8 cellular contexts compared by ENCODE assay signal in the genomic region with DNA sequence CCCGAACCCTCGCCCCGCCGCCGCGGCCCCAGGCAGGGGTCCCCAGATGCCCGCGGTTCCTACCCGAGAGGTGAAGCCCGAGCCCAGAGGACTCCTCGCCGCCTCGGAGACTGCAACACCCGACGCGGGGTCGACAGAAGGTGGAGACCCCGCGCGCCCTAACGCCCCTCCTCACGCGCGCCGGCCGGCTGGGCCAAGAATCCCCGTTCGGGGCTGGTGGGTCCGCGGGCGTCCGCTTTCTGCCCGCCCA. TPM values are rescaled to one million over a fixed set of nuclear protein-coding genes. Genes with fewer than 3 reads are reported as not detected.
DNase-seq lines count a peak whose midpoint lies in the region; ATAC-seq and TF ChIP-seq lines count a peak whose summit lies in the region.

No MANE protein-coding gene starts in this region.

- H3K9me2 ChIP-seq in GM23248 (ENCODE audit: insufficient read depth), result no peaks in the 10 kb centered on the region

- H2AFZ ChIP-seq in GM23248, result peak overlapping the region; percentile 46

- H3K4me3 Mint-ChIP-seq in T-cell, result peak overlapping the region; percentile 89 to 92 (median 90)
- H3K4me3 Mint-ChIP-seq in glutamatergic neuron (ENCODE audit: unreplicated experiment), result peak overlapping the region; percentile 98

- BruUV-seq in A673 (replicated peaks; lab: Mats Ljungman, UMichigan), result no TSS peak

- TF ChIP-seq CTCF in A673 (conservative IDR thresholded peaks at IDR 0.05; ENCODE audit: low read depth, low read length), result no peak
- TF ChIP-seq CTCF in glutamatergic neuron (IDR thresholded peaks at IDR 0.05; ENCODE audit: partially characterized antibody, unreplicated experiment), result no peak

- H3K4me3 ChIP-seq in A673 (ENCODE audit: low read depth, low read length, poor library complexity, severe bottlenecking), result peak overlapping the region; percentile 97
- H3K4me3 ChIP-seq in GM23248, result peak overlapping the region; percentile 91

- no peaks in the 10 kb centered on the region for H3K27me3 Mint-ChIP-seq in T-cell
- H3K27me3 Mint-ChIP-seq in glutamatergic neuron (ENCODE audit: unreplicated experiment), result peaks cover 11% of the 10 kb centered on the region

- peak overlapping the region; percentile 93 for H3K9ac ChIP-seq in GM23248

- DNase-seq in A673 (ENCODE audit: low spot score), result no peak
- DNase-seq in GM23248, result no peak
- peak in 2 of 34 experiments; percentile 2 to 25 for DNase-seq in T-cell
- DNase-seq in glutamatergic neuron, result peak; percentile 61
- DNase-seq in sciatic nerve (ENCODE audit: low spot score), result peak; percentile 76
- no peak for DNase-seq in head of caudate nucleus
- no peak for DNase-seq in activated gamma-delta T cell treated with Interleukin-2 at 50 U/mL for 16 hours

- peaks cover 18% of the 10 kb centered on the region for H3F3A ChIP-seq in GM23248 (ENCODE audit: insufficient read depth)

- no peaks in the 10 kb centered on the region for H3K9me3 Mint-ChIP-seq in T-cell
- peaks cover 16% of the 10 kb centered on the region for H3K9me3 Mint-ChIP-seq in glutamatergic neuron (ENCODE audit: unreplicated experiment)

- 0 to 1% methylated on average over 29 to 30 of the region's 33 CpGs for WGBS in GM23248 (ENCODE audit: low coverage in 1 of 2, low lambda C conversion rate in 2 of 2, missing lambda C conversion rate in 2 of 2), 2 experiments

- POLR2A ChIA-PET in A673 (lab: Charles Lee; ENCODE audit: low non-redundant PET), result no interaction called here
- POLR2A ChIA-PET in T-cell (lab: Charles Lee), result no interaction called here

- H3K27me3 ChIP-seq in A673 (replicated peaks; ENCODE audit: insufficient read depth, low read depth, low read length, poor library complexity), result no peaks in the 10 kb centered on the region
- H3K27me3 ChIP-seq in GM23248 (replicated peaks; ENCODE audit: insufficient read depth), result no peaks in the 10 kb centered on the region

- peak overlapping the region; percentile 95 for H3K4me2 ChIP-seq in GM23248 (ENCODE audit: unreplicated experiment)

- intact Hi-C loops in A673 (cut with micrococcal nuclease; ENCODE audit: unreplicated experiment) (no loop called here), sciatic nerve (cut with DNase I) (no loop called here), head of caudate nucleus (cut with DNase I) (loop anchor here (10.0 kb wide), 1 partner anchor 207 kb away; the partner anchor contains the start of gene HID1)

- peaks cover 3% of the 10 kb centered on the region for H3K36me3 Mint-ChIP-seq in T-cell
- no peaks in the 10 kb centered on the region for H3K36me3 Mint-ChIP-seq in glutamatergic neuron (ENCODE audit: unreplicated experiment)

- in situ Hi-C loops in GM23248 (cut with MboI), result no loop called here

- H3K27ac Mint-ChIP-seq in T-cell, result peak overlapping the region; percentile 92 to 93
- no peak overlapping the region for H3K27ac Mint-ChIP-seq in glutamatergic neuron (ENCODE audit: unreplicated experiment)

- CTCF ChIA-PET in A673 (lab: Charles Lee) (no interaction called here), T-cell (lab: Charles Lee) (no interaction called here)

- H3K27ac ChIP-seq in A673 (ENCODE audit: low read depth, low read length, poor library complexity, severe bottlenecking), result peak overlapping the region; percentile 99
- H3K27ac ChIP-seq in GM23248, result peak overlapping the region; percentile 92

- no peaks in the 10 kb centered on the region for H4K20me1 ChIP-seq in GM23248 (ENCODE audit: insufficient read depth)

- H3K4me1 ChIP-seq in A673 (ENCODE audit: insufficient read depth, low read length, poor library complexity, severe bottlenecking) (peaks cover 10% of the 10 kb centered on the region), GM23248 (ENCODE audit: insufficient read depth) (peaks cover 4% of the 10 kb centered on the region)

- H3K4me1 Mint-ChIP-seq in T-cell (peaks cover 34 to 46% (median 43%) of the 10 kb centered on the region in 3 donors), glutamatergic neuron (ENCODE audit: low read depth, unreplicated experiment) (peaks cover 12% of the 10 kb centered on the region)

- H3K9me3 ChIP-seq in A673 (ENCODE audit: low read depth, low read length, poor library complexity, severe bottlenecking) (no peaks in the 10 kb centered on the region), GM23248 (ENCODE audit: low read depth) (no peaks in the 10 kb centered on the region)

- peak; percentile 3 to 12 (median 8) for ATAC-seq in T-cell (replicated peaks in 1 of 4)
- ATAC-seq in sciatic nerve, result no peak
- ATAC-seq in HG03571 (IDR thresholded peaks at IDR 0.05; ENCODE audit: unreplicated experiment), result no peak

- H3K36me3 ChIP-seq in A673 (ENCODE audit: insufficient read depth, low read length, poor library complexity, severe bottlenecking) (peaks cover 32% of the 10 kb centered on the region), GM23248 (ENCODE audit: low read depth) (peaks cover 15% of the 10 kb centered on the region; the same call in 1 of the 2 replicates)

- peaks cover 51% of the 10 kb centered on the region for H3K79me2 ChIP-seq in GM23248 (ENCODE audit: insufficient read depth)

RNA-seq across cellular contexts. Expression of gene SUMO2, which starts 0.5 kb away (rescaled TPM):
- 681 and 703 TPM in 2 replicates for total RNA-seq in A673 (2021)
- total RNA-seq in GM23248 (2014; rRNA removed; shearing (Covaris generic)), result 70.8 and 86.5 TPM in 2 replicates
- 465 and 472 TPM in 2 replicates for polyA plus RNA-seq in GM23248 (2016; fragmentation: Nextera tagmentation; extraction: Ambion mirVana)
- total RNA-seq in T-cell, result 100 to 1,000 TPM; 239 to 284 (median 269) TPM
- 625 TPM for total RNA-seq in glutamatergic neuron (ENCODE audit: unreplicated experiment)
- total RNA-seq in sciatic nerve, result 296 TPM

RNA-seq across cellular contexts. Expression of gene NUP85, which starts 23.2 kb away (rescaled TPM):
- total RNA-seq in A673 (2021), result 140 and 156 TPM in 2 replicates
- 13.4 and 26.2 TPM in 2 replicates for total RNA-seq in GM23248 (2014; rRNA removed; shearing (Covaris generic))
- polyA plus RNA-seq in GM23248 (2016; fragmentation: Nextera tagmentation; extraction: Ambion mirVana), result 31.4 and 44.0 TPM in 2 replicates
- total RNA-seq in T-cell, result 100 to 1,000 TPM in 3 of 5 donors, 10 to 100 TPM in 2; 56.2 to 128 (median 106) TPM
- total RNA-seq in glutamatergic neuron (ENCODE audit: unreplicated experiment), result 58.9 TPM
- total RNA-seq in sciatic nerve, result 71.1 TPM

RNA-seq across cellular contexts. Expression of gene JPT1, which starts 27.9 kb away (rescaled TPM):
- total RNA-seq in A673 (2021) (493 and 526 TPM in 2 replicates), T-cell (10 to 100 TPM; 28.3 to 55.8 (median 45.4) TPM), glutamatergic neuron (ENCODE audit: unreplicated experiment) (642 TPM), sciatic nerve (20.3 TPM)
- total RNA-seq in GM23248 (2014; rRNA removed; shearing (Covaris generic)), result 54.0 and 59.8 TPM in 2 replicates
- 199 TPM in 2 replicates for polyA plus RNA-seq in GM23248 (2016; fragmentation: Nextera tagmentation; extraction: Ambion mirVana)

RNA-seq across cellular contexts. Expression of gene NT5C, which starts 50.7 kb away (rescaled TPM):
- total RNA-seq in A673 (2021) (43.3 and 50.0 TPM in 2 replicates), T-cell (10 to 100 TPM; 21.5 to 88.8 (median 70.1) TPM), glutamatergic neuron (ENCODE audit: unreplicated experiment) (40.4 TPM), sciatic nerve (38.7 TPM)
- 51.5 and 60.8 TPM in 2 replicates for total RNA-seq in GM23248 (2014; rRNA removed; shearing (Covaris generic))
- polyA plus RNA-seq in GM23248 (2016; fragmentation: Nextera tagmentation; extraction: Ambion mirVana), result 66.5 and 67.9 TPM in 2 replicates

Comparison
In these comparisons a context has a peak if more than half of its experiments do, and no peak if none do; other contexts are left out.
1. DNase-seq: peak in glutamatergic neuron (single experiment) and sciatic nerve (single experiment); none in A673 (single experiment), GM23248 (single experiment), head of caudate nucleus (0 of 42) and activated gamma-delta T cell treated with Interleukin-2 at 50 U/mL for 16 hours (single experiment).
2. ATAC-seq: peak in T-cell (4 of 4); none in sciatic nerve (single experiment) and HG03571 (single experiment).